19 cellular contexts compared by ENCODE assay signal in the genomic region with DNA sequence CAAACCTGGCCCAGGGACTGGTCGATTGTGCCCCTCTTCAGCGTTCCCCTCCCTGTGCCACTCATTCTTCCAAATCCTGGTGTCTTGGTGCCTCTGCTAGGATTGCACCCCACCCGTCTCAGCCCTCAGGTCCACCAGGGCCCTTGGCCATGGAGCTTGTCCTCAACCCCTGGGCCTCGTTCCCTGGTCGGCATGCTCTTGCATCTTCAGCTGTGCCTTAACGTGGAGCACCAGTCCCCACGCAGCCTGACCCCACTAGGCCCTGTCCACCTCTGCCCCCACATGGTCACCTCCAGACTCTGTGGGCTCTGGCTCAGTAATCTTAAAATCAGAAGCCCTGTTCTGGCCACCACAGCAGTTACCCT.
A peak's percentile ranks its signal among the peaks of the same experiment; 100 is the strongest.
DNase-seq lines count a peak whose midpoint lies in the region; ATAC-seq, FAIRE-seq and TF ChIP-seq lines count a peak whose summit lies in the region.
"Had no signal": no experiment of that assay in that cellular context is flagged by ENCODE, and none has a peak within 500 bp of the region (broad histone marks: within the 10 kb centered on the region; RNA-seq: fewer than 3 reads in every experiment).

No MANE protein-coding gene starts in this region.

- H2BK120ac ChIP-seq in IMR-90 (ENCODE audit: low read depth, low read length) (no peak overlapping the region), trophoblast cell (ENCODE audit: insufficient read depth, low read length, poor library complexity) (no peak overlapping the region)

- no peak for ATAC-seq in IMR-90 (ENCODE audit: low read depth)
- peak; percentile 12; the same call in 1 of the 3 replicates for ATAC-seq in GM12878
- no peak for ATAC-seq in GM21423 (IDR thresholded peaks at IDR 0.05; ENCODE audit: unreplicated experiment)

- POLR2A ChIA-PET in IMR-90 (lab: Charles Lee; ENCODE audit: unreplicated experiment), result interaction anchor here (1.6 kb wide), 1 partner anchor 121 kb away, joined by 7 read pairs; a partner anchor contains a TSS
- POLR2A ChIA-PET in GM12878 (lab: Charles Lee), result interaction anchor here (0.9 to 1.7 kb wide), 4 partner anchors 10 to 121 kb away, joined by 3 to 15 read pairs (median 4); a partner anchor contains a TSS

- no peaks in the 10 kb centered on the region for H3K27me3 Mint-ChIP-seq in neural crest cell (ENCODE audit: low read depth)
- H3K27me3 Mint-ChIP-seq: activated naive CD4-positive, alpha-beta T cell treated with anti-CD3 and anti-CD28 coated beads, Interleukin-2, amount 50 U/mL, for 24 hours; CD4-positive, alpha-beta memory T cell had no signal

- H2AK5ac ChIP-seq in IMR-90 (ENCODE audit: low read depth, low read length), result no peak overlapping the region
- H2AK5ac ChIP-seq in trophoblast cell (ENCODE audit: low read length), result no peak overlapping the region

- H3K79me2 ChIP-seq in GM12878 (ENCODE audit: control insufficient read depth, insufficient read depth, low read length) (no peaks in the 10 kb centered on the region), trophoblast cell (ENCODE audit: control insufficient read depth, insufficient read depth, low read length, poor library complexity) (no peaks in the 10 kb centered on the region)

- BruUV-seq in IMR-90 (replicated peaks; lab: Mats Ljungman, UMichigan), result no TSS peak
- BruUV-seq in GM12878 (replicated peaks; lab: Mats Ljungman, UMichigan), result no TSS peak

- no peaks in the 10 kb centered on the region for H3K9me3 Mint-ChIP-seq in neural crest cell
- H3K9me3 Mint-ChIP-seq: activated naive CD4-positive, alpha-beta T cell treated with anti-CD3 and anti-CD28 coated beads, Interleukin-2, amount 50 U/mL, for 24 hours; activated T-helper 2 cell treated with anti-CD3 and anti-CD28 coated beads, Interferon-gamma antibody, Interleukin-2, Interleukin-4, amounts not matched to agents 10 μg/mL and 5 μg/mL and 100 μg/mL, durations not matched to agents 14 hours and 24 hours and 36 hours had no signal

- no peak overlapping the region for H2BK15ac ChIP-seq in IMR-90 (ENCODE audit: low read depth, low read length)

- WGBS in IMR-90 (ENCODE audit: extremely low coverage in 2 of 2, insufficient read length in 1 of 2), 2 experiments, result 64% methylated on average over 4 of the region's 7 CpGs; no CpG with 5 or more reads in 1 of the 2 experiments
- 49% methylated on average over 7 of the region's 7 CpGs for WGBS in GM12878 (ENCODE audit: insufficient coverage, insufficient replicate concordance, low lambda C conversion rate, missing lambda C conversion rate)
- no CpG with 5 or more reads among the region's 7 CpGs for WGBS in trophoblast cell (ENCODE audit: extremely low coverage, insufficient coverage, insufficient read length)

- no peak overlapping the region for H4K91ac ChIP-seq in IMR-90 (ENCODE audit: insufficient read depth, low read depth, low read length)
- H4K91ac ChIP-seq in trophoblast cell (ENCODE audit: low read depth, low read length), result no peak overlapping the region

- H3K56ac ChIP-seq in IMR-90 (ENCODE audit: extremely low read depth, insufficient read depth, low read length), result no peak overlapping the region

- peak overlapping the region; percentile 2 for H2AK9ac ChIP-seq in IMR-90 (replicated peaks; ENCODE audit: low read depth, low read length, poor library complexity)

- no peak for FAIRE-seq in GM12878 (lab: Jason Lieb, UNC)
- FAIRE-seq: frontal cortex had no signal

- H4K20me1 ChIP-seq in IMR-90 (ENCODE audit: insufficient read depth, low read length), result no peaks in the 10 kb centered on the region
- H4K20me1 ChIP-seq in GM12878 (ENCODE audit: control insufficient read depth, insufficient read depth), result no peaks in the 10 kb centered on the region

- SMC1A ChIA-PET in GM12878 (lab: Charles Lee; ENCODE audit: uncharacterized antibody, unreplicated experiment), result interaction anchor here (0.8 to 7.1 kb wide), 20 partner anchors 9 to 367 kb away, joined by 3 to 159 read pairs (median 8); a partner anchor contains a TSS

- TF ChIP-seq EP300 in GM12878 (IDR thresholded peaks at IDR 0.05; ENCODE audit: borderline replicate concordance in 1 of 2, control insufficient read depth in 1 of 2, low read depth in 2 of 2, low read length in 2 of 2), result no peak

- no peak overlapping the region for H4K8ac ChIP-seq in IMR-90 (ENCODE audit: low read depth in 2 of 2, low read length in 2 of 2)
- H4K8ac ChIP-seq in trophoblast cell (ENCODE audit: low read depth, low read length), result no peak overlapping the region

- H3K9me3 ChIP-seq in IMR-90 (ENCODE audit: control insufficient read depth, insufficient read depth, low read length) (no peaks in the 10 kb centered on the region), GM12878 (replicated peaks; ENCODE audit: control insufficient read depth, insufficient read depth, low read length) (no peaks in the 10 kb centered on the region), trophoblast cell (ENCODE audit: insufficient read depth, low read depth, low read length) (no peaks in the 10 kb centered on the region)
- H3K9me3 ChIP-seq: HAP-1, heart right ventricle, right lobe of liver, stomach had no signal

- no peak overlapping the region for H3K4me3 Mint-ChIP-seq in neural crest cell
- H3K4me3 Mint-ChIP-seq: activated CD8-positive, alpha-beta T cell treated with anti-CD3 and anti-CD28 coated beads, Interleukin-2, amount 10 ng/mL, durations not matched to agents 7 days and 5 days; activated naive CD4-positive, alpha-beta T cell treated with anti-CD3 and anti-CD28 coated beads, Interleukin-2, amount 50 U/mL, for 24 hours; CD4-positive, alpha-beta memory T cell had no signal

- no peak overlapping the region for H2BK12ac ChIP-seq in trophoblast cell (ENCODE audit: low read length)

- peak; percentile 42 for TF ChIP-seq CTCF in 22Rv1 (IDR thresholded peaks at IDR 0.05)
- TF ChIP-seq CTCF in IMR-90 (conservative IDR thresholded peaks at IDR 0.05; ENCODE audit: low read depth, low read length), result no peak
- TF ChIP-seq CTCF in GM12878 (IDR thresholded peaks at IDR 0.05 in 2 of 3, conservative IDR thresholded peaks at IDR 0.05 in 1 of 3; ENCODE audit: control insufficient read depth in 2 of 3, extremely low read depth in 1 of 3, insufficient read depth in 1 of 3, low read depth in 3 of 3, low read length in 3 of 3), result no peak
- peak; percentile 26 for TF ChIP-seq CTCF in neural crest cell (conservative IDR thresholded peaks at IDR 0.05)

- TF ChIP-seq POLR2A in IMR-90 (IDR thresholded peaks at IDR 0.05; ENCODE audit: low read depth, low read length), result no peak
- TF ChIP-seq POLR2A in GM12878 (IDR thresholded peaks at IDR 0.05; ENCODE audit: low read depth, low read length), result no peak

- no peaks in the 10 kb centered on the region; the same call in 1 of the 2 replicates for H3K9me1 ChIP-seq in IMR-90 (ENCODE audit: insufficient read depth, low read length)

- H3K4me3 ChIP-seq in IMR-90 (ENCODE audit: insufficient read depth, low read depth, low read length) (no peak overlapping the region), GM12878 (no peak overlapping the region), trophoblast cell (ENCODE audit: low read depth, low read length) (no peak overlapping the region)
- H3K4me3 ChIP-seq: HAP-1, heart right ventricle, lung, right lobe of liver, stomach had no signal

- H3K4me1 Mint-ChIP-seq in neural crest cell, result no peaks in the 10 kb centered on the region
- H3K4me1 Mint-ChIP-seq: activated naive CD4-positive, alpha-beta T cell treated with anti-CD3 and anti-CD28 coated beads, Interleukin-2, amount 50 U/mL, for 24 hours; CD4-positive, alpha-beta memory T cell had no signal

- no peak overlapping the region for H3K14ac ChIP-seq in IMR-90 (replicated peaks; ENCODE audit: low read depth, low read length)
- H3K14ac ChIP-seq in trophoblast cell (ENCODE audit: low read length), result no peak overlapping the region

- H3K27ac Mint-ChIP-seq in neural crest cell (ENCODE audit: unreplicated experiment), result peak overlapping the region; percentile 46
- H3K27ac Mint-ChIP-seq: activated CD8-positive, alpha-beta T cell treated with anti-CD3 and anti-CD28 coated beads, Interleukin-2, amount 10 ng/mL, durations not matched to agents 7 days and 5 days; activated naive CD4-positive, alpha-beta T cell treated with anti-CD3 and anti-CD28 coated beads, Interleukin-2, amount 50 U/mL, for 24 hours; activated T-helper 2 cell treated with anti-CD3 and anti-CD28 coated beads, Interferon-gamma antibody, Interleukin-2, Interleukin-4, amounts not matched to agents 10 μg/mL and 5 μg/mL and 100 μg/mL, durations not matched to agents 14 hours and 24 hours and 36 hours; CD4-positive, alpha-beta memory T cell had no signal

- intact Hi-C loops in IMR-90 (cut with micrococcal nuclease), result loop anchor here (1.0 kb wide), 1 partner anchor 121 kb away; no protein-coding TSS in a partner anchor
- intact Hi-C loops in GM12878 (cut with micrococcal nuclease; ENCODE audit: unreplicated experiment), result loop anchor here (1.0 to 2.0 kb wide), 3 partner anchors 51 to 150 kb away; no protein-coding TSS in a partner anchor

- CTCF ChIA-PET in IMR-90 (lab: Yijun Ruan, JAX) (interaction anchor here (1.3 to 3.6 kb wide), 2 partner anchors 89 to 121 kb away, joined by 4 to 45 read pairs; a partner anchor contains a TSS), GM12878 (lab: Yijun Ruan, JAX) (interaction anchor here (0.9 to 8.0 kb wide), 27 partner anchors 13 to 365 kb away, joined by 3 to 243 read pairs (median 6); a partner anchor contains a TSS)

- no peak overlapping the region for H3K4ac ChIP-seq in IMR-90 (ENCODE audit: low read depth, low read length)
- no peak overlapping the region for H3K4ac ChIP-seq in trophoblast cell (ENCODE audit: low read depth, low read length)

- H3K36me3 Mint-ChIP-seq in neural crest cell (ENCODE audit: low read depth), result no peaks in the 10 kb centered on the region
- H3K36me3 Mint-ChIP-seq: activated naive CD4-positive, alpha-beta T cell treated with anti-CD3 and anti-CD28 coated beads, Interleukin-2, amount 50 U/mL, for 24 hours; CD4-positive, alpha-beta memory T cell had no signal

- H3K18ac ChIP-seq in IMR-90 (ENCODE audit: low read depth, low read length), result no peak overlapping the region
- H3K18ac ChIP-seq in trophoblast cell (ENCODE audit: low read length), result no peak overlapping the region

- H2BK5ac ChIP-seq in IMR-90 (ENCODE audit: low read depth, low read length, poor library complexity, severe bottlenecking) (no peak overlapping the region), trophoblast cell (ENCODE audit: low read depth, low read length, poor library complexity) (no peak overlapping the region)

- no peak for TF ChIP-seq RAD21 in IMR-90 (IDR thresholded peaks at IDR 0.05; ENCODE audit: low read length)
- no peak for TF ChIP-seq RAD21 in GM12878 (IDR thresholded peaks at IDR 0.05; ENCODE audit: insufficient read depth, low read depth, low read length)

- no peak overlapping the region for H2AFZ ChIP-seq in IMR-90 (replicated peaks; ENCODE audit: low read length, poor library complexity)
- no peak overlapping the region for H2AFZ ChIP-seq in GM12878 (ENCODE audit: control insufficient read depth, low read depth, low read length)
- H2AFZ ChIP-seq in trophoblast cell (ENCODE audit: insufficient read depth, low read length, poor library complexity), result no peak overlapping the region

- no peak overlapping the region for H4K5ac ChIP-seq in IMR-90 (ENCODE audit: low read depth, low read length)

- in situ Hi-C loops in IMR-90 (cut with MboI; ENCODE audit: low sequenced_read_pairs), result loop anchor here (5.0 kb wide), 1 partner anchor 123 kb away; no protein-coding TSS in a partner anchor
- in situ Hi-C loops in GM12878 (cut with MboI), result loop anchor here (5.0 to 25.0 kb wide), 3 partner anchors 123 to 311 kb away; no protein-coding TSS in a partner anchor

- H3K4me1 ChIP-seq in IMR-90 (ENCODE audit: control insufficient read depth, insufficient read depth, low read length), result peaks cover 2% of the 10 kb centered on the region; the same call in 1 of the 2 replicates
- H3K4me1 ChIP-seq in GM12878 (ENCODE audit: control insufficient read depth, insufficient read depth, low read length), result no peaks in the 10 kb centered on the region
- no peaks in the 10 kb centered on the region for H3K4me1 ChIP-seq in trophoblast cell (ENCODE audit: control insufficient read depth in 1 of 2, insufficient read depth in 2 of 2, low read length in 2 of 2)
- H3K4me1 ChIP-seq: HAP-1, right lobe of liver, stomach had no signal

- H3K27ac ChIP-seq in 22Rv1 (no peak overlapping the region), IMR-90 (ENCODE audit: insufficient read depth, low read length) (no peak overlapping the region), GM12878 (ENCODE audit: control insufficient read depth, insufficient read depth) (no peak overlapping the region), trophoblast cell (ENCODE audit: low read depth, low read length) (no peak overlapping the region)
- H3K27ac ChIP-seq: heart right ventricle, right lobe of liver, stomach, WERI-Rb-1 had no signal

- H3K36me3 ChIP-seq in IMR-90 (ENCODE audit: control insufficient read depth, insufficient read depth, low read length), result no peaks in the 10 kb centered on the region
- no peaks in the 10 kb centered on the region for H3K36me3 ChIP-seq in GM12878 (ENCODE audit: control insufficient read depth in 2 of 2, insufficient read depth in 2 of 2, low read length in 1 of 2)
- H3K36me3 ChIP-seq in trophoblast cell (ENCODE audit: control insufficient read depth in 1 of 2, insufficient read depth in 2 of 2, low read length in 2 of 2), result no peaks in the 10 kb centered on the region
- H3K36me3 ChIP-seq: HAP-1, heart right ventricle, right lobe of liver, stomach, WERI-Rb-1 had no signal

- H3K23ac ChIP-seq in IMR-90 (ENCODE audit: low read depth, low read length) (no peak overlapping the region), trophoblast cell (ENCODE audit: low read length) (no peak overlapping the region)

- H4K12ac ChIP-seq in trophoblast cell (ENCODE audit: low read depth, low read length), result no peak overlapping the region

- RAD21 ChIA-PET in GM12878 (lab: Charles Lee; ENCODE audit: unreplicated experiment), result interaction anchor here (0.6 to 4.9 kb wide), 22 partner anchors 10 to 1340 kb away, joined by 3 to 165 read pairs (median 5); a partner anchor contains a TSS

- H3K4me2 ChIP-seq in IMR-90 (ENCODE audit: low read depth, low read length) (no peak overlapping the region), GM12878 (ENCODE audit: control insufficient read depth, insufficient read depth) (no peak overlapping the region), trophoblast cell (ENCODE audit: low read length) (no peak overlapping the region)

- DNase-seq in IMR-90 (no peak), GM12878 (ENCODE audit: low read depth, low spot score) (no peak), neural crest cell (ENCODE audit: low read depth, low spot score) (no peak), SIG-M5 treated with dmso at 0.1 percent for 504 hours (lab: John Stamatoyannopoulos, UW; ENCODE audit: unreplicated experiment) (no peak), trophoblast cell (no peak), DMS153 (lab: John Stamatoyannopoulos, UW) (no peak)

- H3K9ac ChIP-seq in IMR-90 (ENCODE audit: low read depth, low read length) (no peak overlapping the region), GM12878 (ENCODE audit: control insufficient read depth, insufficient read depth, low read length) (no peak overlapping the region), trophoblast cell (ENCODE audit: low read length) (no peak overlapping the region)

- no peak overlapping the region for H2BK20ac ChIP-seq in IMR-90 (ENCODE audit: low read depth, low read length)

- no peaks in the 10 kb centered on the region for H3K79me1 ChIP-seq in IMR-90 (ENCODE audit: low read depth in 1 of 2, low read length in 2 of 2)
- H3K79me1 ChIP-seq in trophoblast cell (ENCODE audit: low read length), result no peaks in the 10 kb centered on the region

- H3K27me3 ChIP-seq in IMR-90 (ENCODE audit: control insufficient read depth, insufficient read depth, low read length) (no peaks in the 10 kb centered on the region), GM12878 (replicated peaks in 1 of 2; ENCODE audit: control insufficient read depth in 2 of 2, insufficient read depth in 2 of 2, low read length in 1 of 2) (no peaks in the 10 kb centered on the region), trophoblast cell (ENCODE audit: insufficient read depth, low read length) (no peaks in the 10 kb centered on the region)
- H3K27me3 ChIP-seq: heart right ventricle, right lobe of liver, stomach had no signal

- dilution Hi-C loops in IMR-90 (cut with HindIII; ENCODE audit: low sequenced_read_pairs, unreplicated experiment), result no loop called here

Comparison
In these comparisons a context has a peak if more than half of its experiments do, and no peak if none do; other contexts are left out.
1. CTCF ChIP-seq: peak in 22Rv1 (single experiment) and neural crest cell (single experiment); none in IMR-90 (single experiment) and GM12878 (0 of 3).